In the genomic region with DNA sequence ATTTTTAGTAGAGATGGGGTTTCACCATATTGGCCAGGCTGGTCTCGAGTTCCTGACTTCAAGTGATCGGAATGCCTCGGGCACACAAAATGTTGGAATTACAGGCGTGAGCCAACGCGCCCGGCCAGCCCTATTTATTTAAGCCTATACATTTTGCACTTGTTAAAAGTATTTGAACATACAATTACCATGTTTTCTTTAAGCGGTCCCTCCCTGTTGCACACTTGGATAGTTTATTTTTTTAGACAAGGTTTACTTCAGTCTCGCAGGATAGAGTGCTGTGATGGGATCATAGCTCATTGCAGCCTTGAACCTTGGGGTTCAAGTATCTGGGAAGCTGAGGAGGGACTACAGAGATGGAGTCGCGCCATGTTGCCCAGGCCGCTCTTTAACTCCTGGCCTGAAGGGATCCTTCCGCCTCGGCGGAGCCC, we compare ENCODE assay signal across 8 cellular contexts. TPM values are rescaled to one million over a fixed set of nuclear protein-coding genes. Genes with fewer than 3 reads are reported as not detected.
A peak's percentile ranks its signal among the peaks of the same experiment; 100 is the strongest.
DNase-seq lines count a peak whose midpoint lies in the region; ATAC-seq, FAIRE-seq and TF ChIP-seq lines count a peak whose summit lies in the region.

No MANE protein-coding gene starts in this region.

- BruUV-seq in endothelial cell of umbilical vein (replicated peaks; lab: Mats Ljungman, UMichigan), result TSS peak; percentile 87

- H3K27me3 ChIP-seq in CD8-positive, alpha-beta memory T cell (ENCODE audit: insufficient read depth, low read length, poor library complexity, severe bottlenecking), result no peaks in the 10 kb centered on the region
- H3K27me3 ChIP-seq in OCI-LY1 (ENCODE audit: insufficient read depth, low read length) (no peaks in the 10 kb centered on the region; the same call in 1 of the 2 replicates), endothelial cell of umbilical vein (ENCODE audit: control insufficient read depth in 2 of 2, insufficient read depth in 2 of 2, low read length in 2 of 2) (no peaks in the 10 kb centered on the region), ovary (no peaks in the 10 kb centered on the region)

- no peak for ATAC-seq in GM18907 (IDR thresholded peaks at IDR 0.05; ENCODE audit: unreplicated experiment)

- peaks cover 5% of the 10 kb centered on the region for H3K4me1 ChIP-seq in CD8-positive, alpha-beta memory T cell (ENCODE audit: insufficient read depth, low read length)
- H3K4me1 ChIP-seq in OCI-LY1 (ENCODE audit: insufficient read depth, low read length, severe bottlenecking) (no peaks in the 10 kb centered on the region), endothelial cell of umbilical vein (ENCODE audit: control insufficient read depth, extremely low read depth, insufficient read depth, low read length) (peaks cover 2% of the 10 kb centered on the region), ovary (ENCODE audit: insufficient read depth) (no peaks in the 10 kb centered on the region)

- TF ChIP-seq CTCF in OCI-LY1 (IDR thresholded peaks at IDR 0.05; ENCODE audit: low read length) (no peak), endothelial cell of umbilical vein (IDR thresholded peaks at IDR 0.05; ENCODE audit: extremely low read depth in 1 of 2, insufficient read depth in 1 of 2, low read depth in 1 of 2, low read length in 2 of 2) (no peak), ovary (IDR thresholded peaks at IDR 0.05) (no peak)

- H3K36me3 Mint-ChIP-seq in CD8-positive, alpha-beta memory T cell, result peaks cover 0 to 2% (median 0%) of the 10 kb centered on the region in 3 donors

- H4K20me1 ChIP-seq in OCI-LY1 (ENCODE audit: insufficient read depth, low read length) (no peaks in the 10 kb centered on the region), endothelial cell of umbilical vein (replicated peaks; ENCODE audit: control insufficient read depth, extremely low read depth, insufficient read depth, low read length) (no peaks in the 10 kb centered on the region)

- TF ChIP-seq POLR2A in endothelial cell of umbilical vein (IDR thresholded peaks at IDR 0.05; ENCODE audit: low read depth, low read length), result no peak
- no peak for TF ChIP-seq POLR2A in ovary (IDR thresholded peaks at IDR 0.05)

- peak overlapping the region; percentile 72 for H3K4me3 ChIP-seq in CD8-positive, alpha-beta memory T cell (ENCODE audit: low read length)
- H3K4me3 ChIP-seq in OCI-LY1 (ENCODE audit: low read depth, low read length, poor library complexity, severe bottlenecking), result peak overlapping the region; percentile 49
- H3K4me3 ChIP-seq in endothelial cell of umbilical vein (replicated peaks in 1 of 3; ENCODE audit: insufficient read depth in 1 of 3, low read depth in 1 of 3, low read length in 3 of 3), result peak overlapping the region in 2 of 3 experiments; percentile 29 to 31
- H3K4me3 ChIP-seq in ovary, result peak overlapping the region; percentile 57

- CTCF ChIA-PET in CD8-positive, alpha-beta memory T cell (lab: Charles Lee), result interaction anchor here (0.6 to 3.6 kb wide), 4 partner anchors 9 to 153 kb away, joined by 3 to 26 read pairs (median 5); no protein-coding TSS in a partner anchor
- CTCF ChIA-PET in endothelial cell of umbilical vein (lab: Charles Lee), result interaction anchor here (1.1 kb wide), 2 partner anchors 79 to 97 kb away, joined by 3 read pairs; no protein-coding TSS in a partner anchor

- H3K79me2 ChIP-seq in OCI-LY1 (ENCODE audit: insufficient read depth, low read length) (no peaks in the 10 kb centered on the region), endothelial cell of umbilical vein (ENCODE audit: control insufficient read depth, insufficient read depth, low read length) (no peaks in the 10 kb centered on the region)

- no peaks in the 10 kb centered on the region for H3F3A ChIP-seq in OCI-LY1 (ENCODE audit: insufficient read depth, low read length)

- H3K27ac ChIP-seq in CD8-positive, alpha-beta memory T cell (ENCODE audit: low read depth, low read length), result peak overlapping the region; percentile 91
- H3K27ac ChIP-seq in OCI-LY1 (ENCODE audit: low read depth, low read length, poor library complexity, severe bottlenecking) (no peak overlapping the region), endothelial cell of umbilical vein (ENCODE audit: insufficient read depth, low read depth, low read length) (peak overlapping the region; percentile 20), ovary (peak overlapping the region; percentile 67 to 85)

- peak overlapping the region; percentile 87 to 96 (median 90) for H3K4me3 Mint-ChIP-seq in CD8-positive, alpha-beta memory T cell

- dilution Hi-C loops in endothelial cell of umbilical vein (cut with MboI; ENCODE audit: extremely low pct_ligation_motif_present, low sequenced_read_pairs), result no loop called here

- intact Hi-C loops in endothelial cell of umbilical vein (cut with micrococcal nuclease) (loop anchor here (1.0 kb wide), 1 partner anchor 35 kb away; the partner anchor contains the start of gene SRRM3), ovary (cut with DNase I) (loop anchor here in 1 of 4 donors (10.0 kb wide), 1 partner anchor 149 kb away; no protein-coding TSS in a partner anchor)

- H3K9ac ChIP-seq in OCI-LY1 (ENCODE audit: low read length), result no peak overlapping the region; the same call in 1 of the 2 replicates
- no peak overlapping the region for H3K9ac ChIP-seq in endothelial cell of umbilical vein (replicated peaks; ENCODE audit: extremely low read depth, insufficient read depth, low read length)

- H3K9me1 ChIP-seq in endothelial cell of umbilical vein (replicated peaks; ENCODE audit: control insufficient read depth, extremely low read depth, insufficient read depth, low read length), result no peaks in the 10 kb centered on the region

- WGBS in ovary, 3 donors, result 64 to 81% (median 66%) methylated on average over 15 of the region's 15 CpGs

- H3K9me3 ChIP-seq in CD8-positive, alpha-beta memory T cell (ENCODE audit: low read length), result no peaks in the 10 kb centered on the region
- H3K9me3 ChIP-seq in OCI-LY1 (ENCODE audit: low read length), result no peaks in the 10 kb centered on the region
- no peaks in the 10 kb centered on the region for H3K9me3 ChIP-seq in endothelial cell of umbilical vein (replicated peaks; ENCODE audit: control insufficient read depth, insufficient read depth, low read length)
- no peaks in the 10 kb centered on the region for H3K9me3 ChIP-seq in ovary

- POLR2A ChIA-PET in CD8-positive, alpha-beta memory T cell (lab: Charles Lee), result interaction anchor here (1.0 kb wide), 1 partner anchor 153 kb away, joined by 3 read pairs; no protein-coding TSS in a partner anchor
- POLR2A ChIA-PET in endothelial cell of umbilical vein (lab: Charles Lee), result interaction anchor here (1.0 kb wide), 1 partner anchor 118 kb away, joined by 4 read pairs; the partner anchor contains the start of genes MDH2 and STYXL1

- no peak for TF ChIP-seq EP300 in ovary (IDR thresholded peaks at IDR 0.05)

- no peaks in the 10 kb centered on the region for H3K9me2 ChIP-seq in OCI-LY1 (ENCODE audit: low read depth, low read length)

- H3K36me3 ChIP-seq in CD8-positive, alpha-beta memory T cell (ENCODE audit: insufficient read depth, low read length), result no peaks in the 10 kb centered on the region
- H3K36me3 ChIP-seq in OCI-LY1 (ENCODE audit: insufficient read depth, low read length) (no peaks in the 10 kb centered on the region), endothelial cell of umbilical vein (ENCODE audit: control insufficient read depth in 2 of 2, extremely low read depth in 1 of 2, insufficient read depth in 2 of 2, low read length in 2 of 2) (no peaks in the 10 kb centered on the region), ovary (no peaks in the 10 kb centered on the region)

- H3K4me1 Mint-ChIP-seq in CD8-positive, alpha-beta memory T cell, result peaks cover 3 to 5% (median 4%) of the 10 kb centered on the region in 3 donors

- DNase-seq in CD8-positive, alpha-beta memory T cell, result no peak
- DNase-seq in endothelial cell of umbilical vein (ENCODE audit: low read depth, low spot score) (no peak), ovary (peak in 2 of 5 donors; percentile 39 to 48), 8988T (no peak), NCI-H510A treated with DMSO at 0.1 percent for 48 hours (lab: John Stamatoyannopoulos, UW) (no peak), NCI-H69 (lab: John Stamatoyannopoulos, UW) (no peak)

- no peaks in the 10 kb centered on the region for H3K27me3 Mint-ChIP-seq in CD8-positive, alpha-beta memory T cell

- peak overlapping the region; percentile 93 to 97 (median 95) for H3K27ac Mint-ChIP-seq in CD8-positive, alpha-beta memory T cell

- no peak for FAIRE-seq in endothelial cell of umbilical vein (lab: Jason Lieb, UNC)

- H3K9me3 Mint-ChIP-seq in CD8-positive, alpha-beta memory T cell, result no peaks in the 10 kb centered on the region

- peak overlapping the region; percentile 30 for H3K4me2 ChIP-seq in OCI-LY1 (ENCODE audit: low read length)
- peak overlapping the region; percentile 75 for H3K4me2 ChIP-seq in endothelial cell of umbilical vein (ENCODE audit: insufficient read depth, low read length)

- H2AFZ ChIP-seq in OCI-LY1 (ENCODE audit: low read length) (no peak overlapping the region), endothelial cell of umbilical vein (ENCODE audit: low read depth, low read length) (peak overlapping the region; percentile 100)

TF ChIP-seq in endothelial cell of umbilical vein, 7 proteins besides CTCF, POLR2A, EP300 and RAD21 (continues in another document):
- TF ChIP-seq JUN (IDR thresholded peaks at IDR 0.05; ENCODE audit: borderline replicate concordance, insufficient read depth, insufficient read length, low read depth), result no peak
- TF ChIP-seq POLR2AphosphoS5 (IDR thresholded peaks at IDR 0.05; ENCODE audit: insufficient read depth, low read depth, low read length), result no peak
- TF ChIP-seq FOS (IDR thresholded peaks at IDR 0.05; ENCODE audit: borderline replicate concordance, insufficient read depth, low read length), result no peak
- no peak for TF ChIP-seq GATA2 (IDR thresholded peaks at IDR 0.05; ENCODE audit: insufficient read depth, insufficient read length, low read depth, low read length)
- no peak for TF ChIP-seq MAX (IDR thresholded peaks at IDR 0.05; ENCODE audit: insufficient read depth, insufficient read length)
- TF ChIP-seq MYC (IDR thresholded peaks at IDR 0.05; ENCODE audit: low read depth, low read length), result no peak

RNA-seq across cellular contexts. Expression of gene SRRM3, which starts 35.7 kb away (rescaled TPM):
- total RNA-seq in CD8-positive, alpha-beta memory T cell, result not detected
- polyA plus RNA-seq in CD8-positive, alpha-beta memory T cell, result not detected
- 4.8 and 5.4 TPM in 2 replicates for total RNA-seq in endothelial cell of umbilical vein
- 4.4 and 4.9 TPM in 2 replicates for polyA plus RNA-seq in endothelial cell of umbilical vein
- polyA plus RNA-seq in endothelial cell of umbilical vein (2011; cell fraction: cytosol; rRNA removed), result 2.4 and 3.9 TPM in 2 replicates
- polyA plus RNA-seq in endothelial cell of umbilical vein (2011; cell fraction: nucleus; rRNA removed), result 2.6 and 3.0 TPM in 2 replicates
- 1.7 and 4.1 TPM in 2 replicates for polyA plus RNA-seq in endothelial cell of umbilical vein (2012)
- 2.3 and 2.4 TPM in 2 replicates for polyA minus RNA-seq in endothelial cell of umbilical vein
- polyA minus RNA-seq in endothelial cell of umbilical vein (2011; cell fraction: cytosol; rRNA and poly(A)+ RNA removed), result not detected
- polyA minus RNA-seq in endothelial cell of umbilical vein (2011; cell fraction: nucleus; rRNA and poly(A)+ RNA removed), result 0.63 and 0.87 TPM in 2 replicates
- total RNA-seq in ovary, result 10 to 100 TPM in 2 of 7 donors, 1 to 10 TPM in 5; 4.4 to 13.4 (median 6.6) TPM
- polyA plus RNA-seq in ovary, result 1 to 10 TPM; 2.0 to 3.0 TPM
